Comparison of ENCODE assay signal across 35 cellular contexts in the genomic region with DNA sequence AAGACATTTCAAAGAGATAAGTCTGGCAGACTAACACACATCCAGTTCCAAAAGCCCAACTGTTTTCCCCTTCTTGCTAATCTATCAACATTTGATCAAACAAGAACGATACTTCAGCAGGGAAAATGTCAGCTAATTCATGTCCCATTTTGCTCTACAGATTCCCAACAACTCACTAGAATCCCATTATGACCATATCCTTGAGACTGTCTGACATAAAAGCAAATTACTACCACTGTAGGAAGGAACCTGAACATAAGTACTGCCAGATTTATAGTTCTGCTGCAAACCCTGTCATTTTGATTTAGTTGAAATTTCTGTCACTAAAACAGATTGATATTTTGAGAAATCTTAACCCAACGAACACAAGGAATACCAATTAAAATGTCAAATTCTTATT.
"Had no signal": no experiment of that assay in that cellular context is flagged by ENCODE, and none has a peak within 500 bp of the region (broad histone marks: within the 10 kb centered on the region; RNA-seq: fewer than 3 reads in every experiment).

No MANE protein-coding gene starts in this region.

- H3K4me3 Mint-ChIP-seq: activated B cell treated with CpG ODN at 0.5 μM for 24 hours; activated CD4-positive, alpha-beta memory T cell treated with anti-CD3 and anti-CD28 coated beads for 36 hours; activated CD4-positive, alpha-beta T cell treated with anti-CD3 and anti-CD28 coated beads, Interleukin-2, amount 10 ng/mL, durations not matched to agents 24 days and 14 days; activated CD8-positive, alpha-beta T cell treated with anti-CD3 and anti-CD28 coated beads for 36 hours; activated naive CD4-positive, alpha-beta T cell treated with anti-CD3 and anti-CD28 coated beads for 36 hours; activated naive CD8-positive, alpha-beta T cell treated with anti-CD3 and anti-CD28 coated beads for 36 hours; activated T-cell treated with anti-CD3 and anti-CD28 coated beads, Interleukin-2, amount 50 U/mL, for 4 hours; activated T-cell treated with anti-CD3 and anti-CD28 coated beads, Interleukin-2, amount 50 U/mL, for 72 hours; activated T-helper 1 cell treated with anti-CD3 and anti-CD28 coated beads, Interleukin-12 subunit alpha, Interleukin-12 subunit beta, Interleukin-2, Interleukin-4 antibody, amounts not matched to agents 30 ng/mL and 10 ng/mL and 1 ng/mL, durations not matched to agents 14 hours and 24 hours and 36 hours; activated T-helper 17 cell treated with anti-CD3 and anti-CD28 coated beads, Interleukin-2, amount 50 U/mL, for 72 hours; T-helper 1 cell treated with Interleukin-12 subunit alpha and Interleukin-12 subunit beta and Interleukin-4 antibody, amounts not matched to agents 30 μg/mL and 1 μg/mL, for 36 hours; T-helper 2 cell treated with Interferon-gamma antibody and Interleukin-4, amounts not matched to agents 5 μg/mL and 100 μg/mL, for 36 hours had no signal

- H3K9me3 Mint-ChIP-seq: activated B cell treated with CpG ODN at 0.5 μM for 24 hours; activated naive CD4-positive, alpha-beta T cell treated with anti-CD3 and anti-CD28 coated beads for 36 hours had no signal

- H3K4me1 Mint-ChIP-seq: activated B cell treated with CpG ODN at 0.5 μM for 24 hours; activated CD4-positive, alpha-beta T cell treated with anti-CD3 and anti-CD28 coated beads, Interleukin-2, amount 10 ng/mL, durations not matched to agents 24 days and 14 days; activated naive CD8-positive, alpha-beta T cell treated with anti-CD3 and anti-CD28 coated beads for 36 hours; activated T-helper 17 cell treated with anti-CD3 and anti-CD28 coated beads, Interleukin-2, amount 50 U/mL, for 72 hours had no signal

- H3K27me3 Mint-ChIP-seq: activated B cell treated with CpG ODN at 0.5 μM for 24 hours; activated CD4-positive, alpha-beta memory T cell treated with anti-CD3 and anti-CD28 coated beads for 36 hours; activated CD4-positive, alpha-beta T cell treated with anti-CD3 and anti-CD28 coated beads, Interleukin-2, amount 10 ng/mL, durations not matched to agents 24 days and 14 days; activated CD8-positive, alpha-beta T cell treated with anti-CD3 and anti-CD28 coated beads for 36 hours; activated naive CD8-positive, alpha-beta T cell treated with anti-CD3 and anti-CD28 coated beads for 36 hours; activated T-helper 17 cell treated with anti-CD3 and anti-CD28 coated beads, Interleukin-2, amount 50 U/mL, for 72 hours had no signal

- H3K27me3 ChIP-seq: adrenal gland, body of pancreas, brain microvascular endothelial cell, breast epithelium had no signal

- H3K9me3 ChIP-seq: adrenal gland, body of pancreas, breast epithelium had no signal

- H3K36me3 ChIP-seq: adrenal gland, brain microvascular endothelial cell, breast epithelium had no signal

- ATAC-seq: activated CD8-positive, alpha-beta T cell treated with anti-CD3 and anti-CD28 coated beads for 36 hours; activated naive CD4-positive, alpha-beta T cell treated with anti-CD3 and anti-CD28 coated beads, Interleukin-2, amount 50 U/mL, for 72 hours; activated T-cell treated with anti-CD3 and anti-CD28 coated beads, Interleukin-2, amount 50 U/mL, for 4 hours; activated T-cell treated with anti-CD3 and anti-CD28 coated beads, Interleukin-2, amount 50 U/mL, for 72 hours; activated T-helper 17 cell treated with anti-CD3 and anti-CD28 coated beads, Interleukin-2, amount 50 U/mL, for 72 hours; body of pancreas had no signal

- H3K36me3 Mint-ChIP-seq: activated CD4-positive, alpha-beta memory T cell treated with anti-CD3 and anti-CD28 coated beads for 36 hours; activated naive CD4-positive, alpha-beta T cell treated with anti-CD3 and anti-CD28 coated beads, Interleukin-2, amount 50 U/mL, for 72 hours; activated naive CD8-positive, alpha-beta T cell treated with anti-CD3 and anti-CD28 coated beads for 36 hours had no signal

- H3K4me3 ChIP-seq: adrenal gland, body of pancreas, breast epithelium had no signal

- DNase-seq: activated B cell treated with CpG ODN at 0.5 μM for 24 hours; activated CD4-positive, alpha-beta memory T cell treated with anti-CD3 and anti-CD28 coated beads for 36 hours; activated CD4-positive, alpha-beta T cell treated with anti-CD3 and anti-CD28 coated beads for 4 hours; activated CD4-positive, alpha-beta T cell treated with anti-CD3 and anti-CD28 coated beads, Interleukin-2, amount 10 ng/mL, durations not matched to agents 24 days and 14 days; activated CD4-positive, alpha-beta T cell treated with anti-CD3 and anti-CD28 coated beads, Interleukin-2, amount 50 U/mL, for 1 hour; activated CD4-positive, alpha-beta T cell treated with anti-CD3 and anti-CD28 coated beads, Interleukin-2, amount 50 U/mL, for 4 hours; activated CD4-positive, CD25-positive, alpha-beta regulatory T cell treated with anti-CD3 and anti-CD28 coated beads, Interleukin-2, amount 50 U/mL, for 72 hours; activated CD8-positive, alpha-beta memory T cell treated with anti-CD3 and anti-CD28 coated beads, Interleukin-2, amount 50 U/mL, for 4 hours; activated CD8-positive, alpha-beta T cell treated with anti-CD3 and anti-CD28 coated beads for 36 hours; activated effector memory CD4-positive, alpha-beta T cell treated with anti-CD3 and anti-CD28 coated beads, Interleukin-2, amount 50 U/mL, for 16 hours; activated gamma-delta T cell treated with Interleukin-2 at 50 U/mL for 16 hours; activated naive CD4-positive, alpha-beta T cell; activated naive CD4-positive, alpha-beta T cell treated with anti-CD3 and anti-CD28 coated beads for 36 hours; activated naive CD4-positive, alpha-beta T cell treated with anti-CD3 and anti-CD28 coated beads, Interleukin-2, amount 50 U/mL, for 16 hours; activated naive CD8-positive, alpha-beta T cell treated with anti-CD3 and anti-CD28 coated beads for 36 hours; activated T-cell treated with anti-CD3 and anti-CD28 coated beads for 4 hours; activated T-cell treated with anti-CD3 and anti-CD28 coated beads, Interleukin-2, amount 50 U/mL, for 1 hour; activated T-cell treated with anti-CD3 and anti-CD28 coated beads, Interleukin-2, amount 50 U/mL, for 4 hours; activated T-cell treated with anti-CD3 and anti-CD28 coated beads, Interleukin-2, amount 50 U/mL, for 72 hours; adrenal gland; amniotic stem cell; aorta; body of pancreas; brain microvascular endothelial cell; central memory CD4-positive, alpha-beta T cell; cerebellar nuclear complex; T-helper 2 cell; T-helper 9 cell had no signal

- H3K27ac Mint-ChIP-seq: activated B cell treated with CpG ODN at 0.5 μM for 24 hours; activated CD4-positive, alpha-beta memory T cell treated with anti-CD3 and anti-CD28 coated beads for 36 hours; activated CD4-positive, alpha-beta T cell treated with anti-CD3 and anti-CD28 coated beads, Interleukin-2, amount 10 ng/mL, durations not matched to agents 24 days and 14 days; activated CD8-positive, alpha-beta T cell treated with anti-CD3 and anti-CD28 coated beads for 36 hours; activated naive CD4-positive, alpha-beta T cell treated with anti-CD3 and anti-CD28 coated beads for 36 hours; activated naive CD4-positive, alpha-beta T cell treated with anti-CD3 and anti-CD28 coated beads, Interleukin-2, amount 50 U/mL, for 72 hours; activated naive CD8-positive, alpha-beta T cell treated with anti-CD3 and anti-CD28 coated beads for 36 hours; activated T-cell treated with anti-CD3 and anti-CD28 coated beads, Interleukin-2, amount 50 U/mL, for 72 hours; activated T-helper 1 cell treated with anti-CD3 and anti-CD28 coated beads, Interleukin-12 subunit alpha, Interleukin-12 subunit beta, Interleukin-2, Interleukin-4 antibody, amounts not matched to agents 30 ng/mL and 10 ng/mL and 1 ng/mL, durations not matched to agents 14 hours and 24 hours and 36 hours; activated T-helper 17 cell treated with anti-CD3 and anti-CD28 coated beads, Interleukin-2, amount 50 U/mL, for 72 hours; T-helper 1 cell treated with Interleukin-12 subunit alpha and Interleukin-12 subunit beta and Interleukin-4 antibody, amounts not matched to agents 30 μg/mL and 1 μg/mL, for 36 hours; T-helper 2 cell treated with Interferon-gamma antibody and Interleukin-4, amounts not matched to agents 5 μg/mL and 100 μg/mL, for 36 hours had no signal

- H3K4me1 ChIP-seq: adrenal gland, body of pancreas, breast epithelium had no signal

- H3K27ac ChIP-seq: adrenal gland, body of pancreas, brain microvascular endothelial cell, breast epithelium, VCaP had no signal
